11 cellular contexts compared by ENCODE assay signal in the genomic region with DNA sequence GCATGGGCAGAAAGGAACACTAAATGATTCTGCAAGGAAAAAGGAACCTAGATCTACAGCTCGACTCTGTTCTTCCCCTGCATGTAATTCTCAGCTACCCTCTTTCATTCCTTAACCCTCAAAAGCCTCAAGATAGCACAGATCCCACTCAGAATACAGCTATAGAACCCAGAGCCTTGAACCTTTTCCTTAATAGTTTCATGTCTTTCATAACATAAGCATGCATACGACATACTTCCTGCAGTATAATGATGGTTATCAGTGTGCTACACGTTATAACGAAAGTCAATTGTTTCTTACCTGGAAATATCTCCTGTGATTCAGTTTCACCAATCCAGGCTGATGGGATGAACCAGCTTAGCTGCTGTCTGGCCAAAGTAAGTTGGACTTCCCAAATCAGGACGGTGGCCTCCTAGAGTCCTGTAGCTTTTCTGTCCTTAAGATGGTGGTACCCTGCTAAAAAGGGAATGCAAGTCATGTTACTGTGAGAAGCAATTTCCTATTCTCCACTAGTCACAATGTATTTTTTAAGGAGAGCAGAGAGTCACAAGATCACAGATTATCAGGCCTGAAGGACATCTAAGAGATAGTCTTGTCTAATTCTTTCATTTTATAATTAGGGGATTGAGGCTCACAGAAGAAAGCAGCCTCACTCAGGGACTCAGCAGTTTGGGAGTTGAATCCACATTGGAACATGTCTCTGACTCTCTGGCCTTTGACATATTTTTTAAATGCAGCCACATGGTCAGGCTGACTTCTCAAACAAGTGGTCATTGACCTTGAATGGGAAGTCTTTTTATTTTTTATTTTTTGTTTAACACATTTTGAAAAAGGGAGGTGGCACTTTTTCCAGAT. TPM values are rescaled to one million over a fixed set of nuclear protein-coding genes. Genes with fewer than 3 reads are reported as not detected.
DNase-seq lines count a peak whose midpoint lies in the region; ATAC-seq and TF ChIP-seq lines count a peak whose summit lies in the region.
"Had no signal": no experiment of that assay in that cellular context is flagged by ENCODE, and none has a peak within 500 bp of the region (broad histone marks: within the 10 kb centered on the region; RNA-seq: fewer than 3 reads in every experiment).

No MANE protein-coding gene starts in this region.

- CTCF ChIA-PET in MCF 10A (lab: Yijun Ruan, JAX) (interaction anchor here (1.0 to 7.7 kb wide), 5 partner anchors 10 to 149 kb away, joined by 3 to 168 read pairs (median 20); no protein-coding TSS in a partner anchor), activated B cell treated with CpG ODN at 0.5 μM for 24 hours (lab: Charles Lee) (interaction anchor here (1.3 to 3.9 kb wide), 6 partner anchors 11 to 133 kb away, joined by 5 to 35 read pairs (median 17); no protein-coding TSS in a partner anchor)

- DNase-seq in breast epithelium (ENCODE audit: low spot score in 2 of 2) (no peak), MCF 10A (ENCODE audit: unreplicated experiment) (no peak), activated B cell treated with CpG ODN at 0.5 μM for 24 hours (no peak), lower lobe of right lung (no peak), type B pancreatic cell (ENCODE audit: extremely low spot score, unreplicated experiment) (no peak), esophagus muscularis mucosa (ENCODE audit: extremely low spot score) (no peak), osteocyte (ENCODE audit: extremely low spot score, unreplicated experiment) (no peak)
- no peak for DNase-seq in stimulated activated effector memory CD8-positive, alpha-beta T cell treated with anti-CD3 and anti-CD28 coated beads, Interleukin-12 subunit alpha, Interleukin-12 subunit beta, amount 100 ng/mL, for 72 hours (ENCODE audit: low spot score in 2 of 2)
- DNase-seq: NCI-H2081, NCI-H526 treated with DMSO at 0.1 percent for 48 hours had no signal

- H3K4me3 Mint-ChIP-seq in MCF 10A (ENCODE audit: unreplicated experiment) (no peak overlapping the region), activated B cell treated with CpG ODN at 0.5 μM for 24 hours (peak overlapping the region; percentile 42), type B pancreatic cell (no peak overlapping the region), osteocyte (ENCODE audit: unreplicated experiment) (no peak overlapping the region)
- H3K4me3 Mint-ChIP-seq in stimulated activated effector memory CD8-positive, alpha-beta T cell treated with anti-CD3 and anti-CD28 coated beads, Interleukin-12 subunit alpha, Interleukin-12 subunit beta, amount 100 ng/mL, for 72 hours: no peak overlapping the region

- H3K36me3 ChIP-seq in breast epithelium: no peaks in the 10 kb centered on the region
- H3K36me3 ChIP-seq in lower lobe of right lung: peaks cover 31% of the 10 kb centered on the region
- H3K36me3 ChIP-seq in esophagus muscularis mucosa: peaks cover 7 to 43% (median 19%) of the 10 kb centered on the region in 4 donors

- H3K27me3 Mint-ChIP-seq in MCF 10A (ENCODE audit: insufficient read depth, unreplicated experiment): no peaks in the 10 kb centered on the region
- H3K27me3 Mint-ChIP-seq in activated B cell treated with CpG ODN at 0.5 μM for 24 hours: no peaks in the 10 kb centered on the region
- H3K27me3 Mint-ChIP-seq in type B pancreatic cell: no peaks in the 10 kb centered on the region
- H3K27me3 Mint-ChIP-seq in osteocyte (ENCODE audit: unreplicated experiment): peaks cover 4% of the 10 kb centered on the region

- H3K27ac ChIP-seq in breast epithelium (peak overlapping the region; percentile 18 to 76), lower lobe of right lung (peak overlapping the region; percentile 78), esophagus muscularis mucosa (replicated peaks in 1 of 4) (no peak overlapping the region)

- H3K27me3 ChIP-seq in breast epithelium (no peaks in the 10 kb centered on the region), lower lobe of right lung (ENCODE audit: low read depth) (no peaks in the 10 kb centered on the region), esophagus muscularis mucosa (no peaks in the 10 kb centered on the region)

- peaks cover 6% of the 10 kb centered on the region for H3K4me1 Mint-ChIP-seq in MCF 10A (ENCODE audit: insufficient read depth, unreplicated experiment)
- peaks cover 92% of the 10 kb centered on the region for H3K4me1 Mint-ChIP-seq in activated B cell treated with CpG ODN at 0.5 μM for 24 hours
- peaks cover 14% of the 10 kb centered on the region for H3K4me1 Mint-ChIP-seq in type B pancreatic cell (ENCODE audit: unreplicated experiment)
- H3K4me1 Mint-ChIP-seq in stimulated activated effector memory CD8-positive, alpha-beta T cell treated with anti-CD3 and anti-CD28 coated beads, Interleukin-12 subunit alpha, Interleukin-12 subunit beta, amount 100 ng/mL, for 72 hours: peaks cover 39% of the 10 kb centered on the region
- peaks cover 29% of the 10 kb centered on the region for H3K4me1 Mint-ChIP-seq in osteocyte (ENCODE audit: unreplicated experiment)

- POLR2A ChIA-PET in MCF 10A (lab: Yijun Ruan, JAX): no interaction called here
- POLR2A ChIA-PET in activated B cell treated with CpG ODN at 0.5 μM for 24 hours (lab: Charles Lee): interaction anchor here (1.2 to 7.7 kb wide), 4 partner anchors 24 to 38 kb away, joined by 3 to 84 read pairs (median 4); no protein-coding TSS in a partner anchor

- no peaks in the 10 kb centered on the region for H3K9me3 ChIP-seq in breast epithelium
- H3K9me3 ChIP-seq in lower lobe of right lung: no peaks in the 10 kb centered on the region
- H3K9me3 ChIP-seq in esophagus muscularis mucosa: no peaks in the 10 kb centered on the region

- ATAC-seq in activated B cell treated with CpG ODN at 0.5 μM for 24 hours (ENCODE audit: low read depth) (no peak), lower lobe of right lung (no peak)
- ATAC-seq in stimulated activated effector memory CD8-positive, alpha-beta T cell treated with anti-CD3 and anti-CD28 coated beads, Interleukin-12 subunit alpha, Interleukin-12 subunit beta, amount 100 ng/mL, for 72 hours: no peak
- ATAC-seq: Panc1 had no signal

- H3K9me3 Mint-ChIP-seq in MCF 10A (ENCODE audit: unreplicated experiment) (no peaks in the 10 kb centered on the region), activated B cell treated with CpG ODN at 0.5 μM for 24 hours (no peaks in the 10 kb centered on the region), type B pancreatic cell (no peaks in the 10 kb centered on the region), osteocyte (ENCODE audit: unreplicated experiment) (no peaks in the 10 kb centered on the region)
- H3K9me3 Mint-ChIP-seq in stimulated activated effector memory CD8-positive, alpha-beta T cell treated with anti-CD3 and anti-CD28 coated beads, Interleukin-12 subunit alpha, Interleukin-12 subunit beta, amount 100 ng/mL, for 72 hours: no peaks in the 10 kb centered on the region

- no peak overlapping the region for H3K27ac Mint-ChIP-seq in MCF 10A (ENCODE audit: low read depth, unreplicated experiment)
- H3K27ac Mint-ChIP-seq in activated B cell treated with CpG ODN at 0.5 μM for 24 hours: peak overlapping the region; percentile 94
- peak overlapping the region; percentile 67 for H3K27ac Mint-ChIP-seq in type B pancreatic cell
- H3K27ac Mint-ChIP-seq in stimulated activated effector memory CD8-positive, alpha-beta T cell treated with anti-CD3 and anti-CD28 coated beads, Interleukin-12 subunit alpha, Interleukin-12 subunit beta, amount 100 ng/mL, for 72 hours: no peak overlapping the region
- H3K27ac Mint-ChIP-seq in osteocyte (ENCODE audit: unreplicated experiment): no peak overlapping the region

- intact Hi-C loops in breast epithelium (cut with DNase I; ENCODE audit: low total_unique reads): no loop called here
- intact Hi-C loops in MCF 10A (cut with micrococcal nuclease): no loop called here
- intact Hi-C loops in activated B cell treated with CpG ODN at 0.5 μM for 24 hours (cut with micrococcal nuclease): loop anchor here (2.0 kb wide), 1 partner anchor 13 kb away; no protein-coding TSS in a partner anchor
- intact Hi-C loops in lower lobe of right lung (cut with DNase I): no loop called here
- intact Hi-C loops in esophagus muscularis mucosa (cut with DNase I): no loop called here

- H3K36me3 Mint-ChIP-seq in MCF 10A (ENCODE audit: insufficient read depth, unreplicated experiment) (no peaks in the 10 kb centered on the region), activated B cell treated with CpG ODN at 0.5 μM for 24 hours (ENCODE audit: low read depth) (peaks cover 64% of the 10 kb centered on the region), type B pancreatic cell (peaks cover 12% of the 10 kb centered on the region), osteocyte (ENCODE audit: unreplicated experiment) (no peaks in the 10 kb centered on the region)
- peaks cover 9% of the 10 kb centered on the region for H3K36me3 Mint-ChIP-seq in stimulated activated effector memory CD8-positive, alpha-beta T cell treated with anti-CD3 and anti-CD28 coated beads, Interleukin-12 subunit alpha, Interleukin-12 subunit beta, amount 100 ng/mL, for 72 hours

- BruUV-seq in MCF 10A (replicated peaks; lab: Mats Ljungman, UMichigan): no TSS peak

- H3K4me1 ChIP-seq in breast epithelium: peaks cover 3 to 6% of the 10 kb centered on the region in 2 donors
- H3K4me1 ChIP-seq in lower lobe of right lung: peaks cover 76% of the 10 kb centered on the region
- H3K4me1 ChIP-seq in esophagus muscularis mucosa: peaks cover 33 to 43% (median 42%) of the 10 kb centered on the region in 4 donors

- H3K4me3 ChIP-seq in breast epithelium (no peak overlapping the region), lower lobe of right lung (no peak overlapping the region), esophagus muscularis mucosa (no peak overlapping the region)

- TF ChIP-seq CTCF in breast epithelium (IDR thresholded peaks at IDR 0.05) (no peak), MCF 10A (IDR thresholded peaks at IDR 0.05; ENCODE audit: unreplicated experiment) (no peak), activated B cell treated with CpG ODN at 0.5 μM for 24 hours (IDR thresholded peaks at IDR 0.05) (no peak), lower lobe of right lung (IDR thresholded peaks at IDR 0.05) (no peak), type B pancreatic cell (conservative IDR thresholded peaks at IDR 0.05) (no peak), esophagus muscularis mucosa (IDR thresholded peaks at IDR 0.05) (no peak), osteocyte (IDR thresholded peaks at IDR 0.05) (no peak)

- TF ChIP-seq EP300 in esophagus muscularis mucosa (IDR thresholded peaks at IDR 0.05): no peak

- 79% methylated on average over 5 of the region's 5 CpGs for WGBS in esophagus muscularis mucosa

- TF ChIP-seq POLR2A in breast epithelium (IDR thresholded peaks at IDR 0.05) (no peak), esophagus muscularis mucosa (IDR thresholded peaks at IDR 0.05; ENCODE audit: low read depth) (no peak)

RNA-seq across cellular contexts. Expression of a gene that starts 41.8 kb away (rescaled TPM):
- total RNA-seq in breast epithelium: 10 to 100 TPM; 12.5 to 18.7 (median 17.7) TPM
- 0.35 and 1.2 TPM in 2 replicates for total RNA-seq in MCF 10A (2022)
- 72.7 and 76.1 TPM in 2 replicates for total RNA-seq in activated B cell treated with CpG ODN at 0.5 μM for 24 hours
- 29.4 TPM for total RNA-seq in lower lobe of right lung
- 6.5 and 28.2 TPM in 2 replicates for total RNA-seq in type B pancreatic cell (ENCODE audit: low replicate concordance)
- 10 to 100 TPM; 10.3 to 13.3 (median 11.2) TPM for total RNA-seq in esophagus muscularis mucosa
- total RNA-seq in osteocyte: 2.8 TPM in 2 replicates

Comparison
In these comparisons a context has a peak if more than half of its experiments do, and no peak if none do; other contexts are left out.
1. H3K27ac ChIP-seq: peak in breast epithelium (2 of 2) and lower lobe of right lung (single experiment); none in esophagus muscularis mucosa (0 of 4).
2. H3K27ac Mint-ChIP-seq: peak in activated B cell treated with CpG ODN at 0.5 μM for 24 hours (single experiment) and type B pancreatic cell (single experiment); none in MCF 10A (single experiment), stimulated activated effector memory CD8-positive, alpha-beta T cell treated with anti-CD3 and anti-CD28 coated beads, Interleukin-12 subunit alpha, Interleukin-12 subunit beta, amount 100 ng/mL, for 72 hours (single experiment) and osteocyte (single experiment).